In the genomic region with DNA sequence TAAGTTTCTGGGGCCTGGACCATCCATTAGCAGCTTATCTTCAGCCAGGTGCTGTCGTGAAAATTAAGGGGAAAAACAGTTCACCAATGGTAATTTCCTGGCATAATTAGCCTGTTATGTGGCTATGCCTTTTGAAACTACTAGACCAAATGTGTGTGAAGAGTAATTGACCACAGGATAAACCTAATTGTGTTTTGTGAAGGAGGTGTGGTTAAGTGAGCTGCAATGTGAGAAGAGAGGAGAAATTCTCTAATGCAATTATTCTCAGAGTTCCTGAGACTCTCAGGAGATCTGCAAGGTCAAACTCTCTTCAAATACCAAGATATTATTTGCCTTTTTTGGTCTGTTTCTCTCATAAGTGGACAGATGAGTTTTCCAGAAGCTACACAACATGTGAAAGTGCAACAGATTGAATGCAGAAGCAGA, we compare ENCODE assay signal across 10 cellular contexts. TPM values are rescaled to one million over a fixed set of nuclear protein-coding genes. Genes with fewer than 3 reads are reported as not detected.
DNase-seq lines count a peak whose midpoint lies in the region; ATAC-seq and TF ChIP-seq lines count a peak whose summit lies in the region.
"Had no signal": no experiment of that assay in that cellular context is flagged by ENCODE, and none has a peak within 500 bp of the region (broad histone marks: within the 10 kb centered on the region; RNA-seq: fewer than 3 reads in every experiment).

No MANE protein-coding gene starts in this region.

- H3K27ac Mint-ChIP-seq in activated naive CD8-positive, alpha-beta T cell treated with anti-CD3 and anti-CD28 coated beads, Interleukin-2, amount 10 ng/mL, durations not matched to agents 7 days and 5 days = peak overlapping the region; percentile 65
- H3K27ac Mint-ChIP-seq in endothelial cell (ENCODE audit: unreplicated experiment) = no peak overlapping the region

- DNase-seq in left ventricle myocardium superior (no peak), right atrium auricular region (ENCODE audit: low spot score) (no peak), endothelial cell (ENCODE audit: low spot score) (no peak), GOT3 (lab: John Stamatoyannopoulos, UW) (no peak), NCI-H187 (lab: John Stamatoyannopoulos, UW) (no peak)
- DNase-seq in activated naive CD8-positive, alpha-beta T cell treated with anti-CD3 and anti-CD28 coated beads, Interleukin-2, amount 10 ng/mL, durations not matched to agents 7 days and 5 days = no peak
- DNase-seq: activated CD4-positive, CD25-positive, alpha-beta regulatory T cell; amniotic stem cell had no signal

- H3K9me3 ChIP-seq in right atrium auricular region = no peaks in the 10 kb centered on the region

- TF ChIP-seq CTCF in right atrium auricular region (IDR thresholded peaks at IDR 0.05) (no peak), endothelial cell (IDR thresholded peaks at IDR 0.05; ENCODE audit: unreplicated experiment) (no peak)

- H3K27me3 ChIP-seq in right atrium auricular region = no peaks in the 10 kb centered on the region

- peak overlapping the region; percentile 39 for H3K4me3 Mint-ChIP-seq in activated naive CD8-positive, alpha-beta T cell treated with anti-CD3 and anti-CD28 coated beads, Interleukin-2, amount 10 ng/mL, durations not matched to agents 7 days and 5 days
- H3K4me3 Mint-ChIP-seq in endothelial cell (ENCODE audit: unreplicated experiment) = no peak overlapping the region

- H3K36me3 ChIP-seq in right atrium auricular region = no peaks in the 10 kb centered on the region

- H3K36me3 Mint-ChIP-seq in activated naive CD8-positive, alpha-beta T cell treated with anti-CD3 and anti-CD28 coated beads, Interleukin-2, amount 10 ng/mL, durations not matched to agents 7 days and 5 days = peaks cover 3% of the 10 kb centered on the region
- peaks cover 24% of the 10 kb centered on the region for H3K36me3 Mint-ChIP-seq in endothelial cell (ENCODE audit: low read depth, unreplicated experiment)

- ATAC-seq in left ventricle myocardium superior (peak; percentile 50), HG03460 (IDR thresholded peaks at IDR 0.05; ENCODE audit: unreplicated experiment) (peak; percentile 35), GM21360 (IDR thresholded peaks at IDR 0.05; ENCODE audit: unreplicated experiment) (no peak)
- no peak for ATAC-seq in activated naive CD8-positive, alpha-beta T cell treated with anti-CD3 and anti-CD28 coated beads, Interleukin-2, amount 10 ng/mL, durations not matched to agents 7 days and 5 days (ENCODE audit: low read depth)

- POLR2A ChIA-PET in activated naive CD8-positive, alpha-beta T cell treated with anti-CD3 and anti-CD28 coated beads, Interleukin-2, amount 10 ng/mL, durations not matched to agents 7 days and 5 days (lab: Charles Lee) = no interaction called here

- no peak overlapping the region for H3K4me3 ChIP-seq in right atrium auricular region

- peaks cover 0 to 7% of the 10 kb centered on the region in 2 donors for H3K4me1 ChIP-seq in right atrium auricular region

- intact Hi-C loops in left ventricle myocardium superior (cut with micrococcal nuclease) = no loop called here

- H3K4me1 Mint-ChIP-seq in activated naive CD8-positive, alpha-beta T cell treated with anti-CD3 and anti-CD28 coated beads, Interleukin-2, amount 10 ng/mL, durations not matched to agents 7 days and 5 days = peaks cover 31% of the 10 kb centered on the region
- peaks cover 13% of the 10 kb centered on the region for H3K4me1 Mint-ChIP-seq in endothelial cell (ENCODE audit: unreplicated experiment)

- H3K27me3 Mint-ChIP-seq in activated naive CD8-positive, alpha-beta T cell treated with anti-CD3 and anti-CD28 coated beads, Interleukin-2, amount 10 ng/mL, durations not matched to agents 7 days and 5 days = peaks cover 5% of the 10 kb centered on the region
- peaks cover 2% of the 10 kb centered on the region for H3K27me3 Mint-ChIP-seq in endothelial cell (ENCODE audit: unreplicated experiment)

- H3K27ac ChIP-seq in right atrium auricular region = no peak overlapping the region

- H3K9me3 Mint-ChIP-seq in activated naive CD8-positive, alpha-beta T cell treated with anti-CD3 and anti-CD28 coated beads, Interleukin-2, amount 10 ng/mL, durations not matched to agents 7 days and 5 days = no peaks in the 10 kb centered on the region
- no peaks in the 10 kb centered on the region for H3K9me3 Mint-ChIP-seq in endothelial cell (ENCODE audit: unreplicated experiment)

RNA-seq across cellular contexts. Expression of gene F2R, which starts 21.2 kb away (rescaled TPM):
- total RNA-seq in left ventricle myocardium superior = 7.2 TPM
- total RNA-seq in right atrium auricular region = 10 to 100 TPM; 16.1 to 46.7 TPM
- total RNA-seq in activated naive CD8-positive, alpha-beta T cell treated with anti-CD3 and anti-CD28 coated beads, Interleukin-2, amount 10 ng/mL, durations not matched to agents 7 days and 5 days = 10 to 100 TPM; 22.2 to 23.7 TPM
- 342 TPM for total RNA-seq in endothelial cell (ENCODE audit: unreplicated experiment)

Comparison
In these comparisons a context has a peak if more than half of its experiments do, and no peak if none do; other contexts are left out.
1. ATAC-seq: peak in left ventricle myocardium superior (single experiment) and HG03460 (single experiment); none in activated naive CD8-positive, alpha-beta T cell treated with anti-CD3 and anti-CD28 coated beads, Interleukin-2, amount 10 ng/mL, durations not matched to agents 7 days and 5 days (single experiment) and GM21360 (single experiment).